18 cellular contexts compared by ENCODE assay signal in genomic region chr12:102896067-102896466, GRCh38. TPM values are rescaled to one million over a fixed set of nuclear protein-coding genes. Genes with fewer than 3 reads are reported as not detected.
DNase-seq lines count a peak whose midpoint lies in the region; ATAC-seq, FAIRE-seq and TF ChIP-seq lines count a peak whose summit lies in the region.
"Had no signal": no experiment of that assay in that cellular context is flagged by ENCODE, and none has a peak within 500 bp of the region (broad histone marks: within the 10 kb centered on the region; RNA-seq: fewer than 3 reads in every experiment).

No MANE protein-coding gene starts in this region.

- BruUV-seq in K562 (replicated peaks; lab: Mats Ljungman, UMichigan) = no TSS peak

- H3K4ac ChIP-seq in mesendoderm (ENCODE audit: low read depth, low read length) = no peak overlapping the region

- no peak overlapping the region for H2BK5ac ChIP-seq in mesendoderm (ENCODE audit: low read length)

- no peak overlapping the region for H2BK15ac ChIP-seq in mesendoderm (replicated peaks; ENCODE audit: low read depth)

- H3K9me1 ChIP-seq in K562 (ENCODE audit: control insufficient read depth, insufficient read depth, low read length) = no peaks in the 10 kb centered on the region

- no peak overlapping the region for H2BK120ac ChIP-seq in mesendoderm (ENCODE audit: low read depth, low read length)

- H3K36me3 ChIP-seq in breast epithelium (no peaks in the 10 kb centered on the region), K562 (ENCODE audit: control insufficient read depth, insufficient read depth, low read length) (no peaks in the 10 kb centered on the region), mesendoderm (ENCODE audit: control insufficient read depth, insufficient read depth, low read length) (no peaks in the 10 kb centered on the region), ovary (no peaks in the 10 kb centered on the region)

- TF ChIP-seq RAD21 in K562 (CRISPR knock-in tag; conservative IDR thresholded peaks at IDR 0.05 in 1 of 2, IDR thresholded peaks at IDR 0.05 in 1 of 2) = peak in 1 of 2 experiments; percentile 20; a peak in 1 of 4 replicates

- H3K4me2 ChIP-seq in K562 (ENCODE audit: insufficient read depth, low read length) (no peak overlapping the region), mesendoderm (ENCODE audit: low read length) (no peak overlapping the region)
- H3K4me2 ChIP-seq: A549 had no signal

- H3K79me1 ChIP-seq in mesendoderm (ENCODE audit: low read length) = no peaks in the 10 kb centered on the region

- intact Hi-C loops in breast epithelium (cut with DNase I; ENCODE audit: low total_unique reads) = no loop called here
- intact Hi-C loops in K562 (cut with micrococcal nuclease) = no loop called here
- intact Hi-C loops in ovary (cut with DNase I) = no loop called here

- peak; percentile 33 to 38 for DNase-seq in T47D (ENCODE audit: low read depth in 1 of 2, low spot score in 1 of 2)
- DNase-seq in breast epithelium (ENCODE audit: low spot score in 2 of 2) = no peak
- no peak for DNase-seq in LNCaP clone FGC (ENCODE audit: low read depth)
- DNase-seq in K562 (ENCODE audit: extremely low read depth in 1 of 4, low spot score in 3 of 4) = peak in 2 of 4 experiments; percentile 16 to 23
- peak; percentile 30 for DNase-seq in mesendoderm
- DNase-seq in ovary = no peak
- no peak for DNase-seq in SW 1271 (lab: John Stamatoyannopoulos, UW)
- DNase-seq: DMS79, GOT3, IMR-90, NCI-H1436 treated with DMSO at 0.1 percent for 48 hours, NCI-H2107, NCI-H446 treated with DMSO at 0.1 percent for 48 hours, NCI-H748 treated with DMSO at 0.1 percent for 48 hours, SIG-M5 had no signal

- no peak overlapping the region for H3K56ac ChIP-seq in mesendoderm (ENCODE audit: low read length)

- in situ Hi-C loops in T47D (cut with HindIII; ENCODE audit: low pct_unique_long_range_greater_than_20kb, low sequenced_read_pairs) = no loop called here
- in situ Hi-C loops in K562 (cut with MboI) = no loop called here

- CTCF ChIA-PET in K562 (lab: Yijun Ruan, JAX; ENCODE audit: low intra/inter-chr PET ratio) = no interaction called here

- no peak overlapping the region for H4K8ac ChIP-seq in mesendoderm (ENCODE audit: low read depth, low read length)

- H3K27me3 ChIP-seq in breast epithelium (no peaks in the 10 kb centered on the region), K562 (ENCODE audit: control insufficient read depth in 2 of 2, insufficient read depth in 2 of 2, low read length in 2 of 2) (no peaks in the 10 kb centered on the region), mesendoderm (ENCODE audit: insufficient read depth, low read length, poor library complexity) (no peaks in the 10 kb centered on the region), ovary (no peaks in the 10 kb centered on the region)

- H3K79me2 ChIP-seq in K562 (ENCODE audit: control insufficient read depth, insufficient read depth, low read length) (no peaks in the 10 kb centered on the region), mesendoderm (ENCODE audit: control insufficient read depth, insufficient read depth, low read length) (no peaks in the 10 kb centered on the region)

- no peak for TF ChIP-seq POLR2A in breast epithelium (IDR thresholded peaks at IDR 0.05)
- no peak for TF ChIP-seq POLR2A in K562 (conservative IDR thresholded peaks at IDR 0.05)
- TF ChIP-seq POLR2A in ovary (IDR thresholded peaks at IDR 0.05) = no peak

- H3K27ac ChIP-seq in breast epithelium (no peak overlapping the region), K562 (ENCODE audit: extremely low read depth, low read depth, low read length) (no peak overlapping the region), mesendoderm (ENCODE audit: low read depth, low read length) (no peak overlapping the region), ovary (no peak overlapping the region)
- H3K27ac ChIP-seq: A549 had no signal

- H3K4me1 ChIP-seq in breast epithelium (no peaks in the 10 kb centered on the region), K562 (replicated peaks in 1 of 2; ENCODE audit: control insufficient read depth in 2 of 2, insufficient read depth in 2 of 2, low read length in 2 of 2) (no peaks in the 10 kb centered on the region), mesendoderm (ENCODE audit: control insufficient read depth, low read depth, low read length) (no peaks in the 10 kb centered on the region), ovary (ENCODE audit: insufficient read depth) (no peaks in the 10 kb centered on the region)

- H3K9ac ChIP-seq in K562 (ENCODE audit: insufficient read depth in 1 of 2, low read depth in 2 of 2, low read length in 2 of 2) = no peak overlapping the region
- H3K9ac ChIP-seq in mesendoderm (ENCODE audit: low read length) = no peak overlapping the region

- H3K4me3 ChIP-seq in breast epithelium (no peak overlapping the region), LNCaP clone FGC (ENCODE audit: low read depth, low read length) (no peak overlapping the region), K562 (no peak overlapping the region), mesendoderm (ENCODE audit: low read length) (no peak overlapping the region), ovary (no peak overlapping the region)
- H3K4me3 ChIP-seq: A549 had no signal

- TF ChIP-seq CTCF in breast epithelium (IDR thresholded peaks at IDR 0.05) (no peak), LNCaP clone FGC (IDR thresholded peaks at IDR 0.05; ENCODE audit: control insufficient read depth, extremely low read depth, insufficient read depth) (peak; percentile 15; the same call in 1 of the 2 replicates), K562 (IDR thresholded peaks at IDR 0.05 in 2 of 3, conservative IDR thresholded peaks at IDR 0.05 in 1 of 3; ENCODE audit: insufficient read depth in 2 of 3, low read depth in 1 of 3, low read length in 3 of 3) (peak; percentile 42 to 62 (median 50)), ovary (IDR thresholded peaks at IDR 0.05) (no peak)

- TF ChIP-seq EP300 in K562 (IDR thresholded peaks at IDR 0.05; ENCODE audit: low read length) (no peak), ovary (IDR thresholded peaks at IDR 0.05) (no peak)

- no peaks in the 10 kb centered on the region; the same call in 1 of the 2 replicates for H4K20me1 ChIP-seq in K562 (replicated peaks; ENCODE audit: control insufficient read depth, insufficient read depth, low read length)

- no peak for FAIRE-seq in K562 (lab: Jason Lieb, UNC)
- FAIRE-seq: A549 had no signal

- no peak overlapping the region for H2AFZ ChIP-seq in K562 (ENCODE audit: low read depth, low read length)

- POLR2A ChIA-PET in K562 (lab: Yijun Ruan, JAX) = no interaction called here

- H2AK5ac ChIP-seq in mesendoderm (ENCODE audit: low read length) = no peak overlapping the region

- H3K23ac ChIP-seq in mesendoderm (ENCODE audit: low read length) = no peak overlapping the region

- H4K5ac ChIP-seq in mesendoderm (ENCODE audit: low read length) = no peak overlapping the region

- 8% methylated on average over 1 of the region's 1 CpG for WGBS in K562 (ENCODE audit: insufficient coverage, low coverage, missing lambda C conversion rate)
- no CpG with 5 or more reads among the region's 1 CpG for WGBS in mesendoderm (ENCODE audit: extremely low coverage, insufficient coverage, low lambda C conversion rate)
- WGBS in ovary, 3 donors = 66 to 81% (median 68%) methylated on average over 1 of the region's 1 CpG

- H3K18ac ChIP-seq in mesendoderm (ENCODE audit: low read length) = no peak overlapping the region

- ATAC-seq in K562 (peak; percentile 80), HG03378 (IDR thresholded peaks at IDR 0.05; ENCODE audit: unreplicated experiment) (no peak)
- ATAC-seq: A549 had no signal

- H3K9me3 ChIP-seq in breast epithelium (no peaks in the 10 kb centered on the region), K562 (replicated peaks; ENCODE audit: control insufficient read depth, insufficient read depth, low read depth, low read length) (no peaks in the 10 kb centered on the region), ovary (no peaks in the 10 kb centered on the region)
- H3K9me3 ChIP-seq: A549 had no signal

TF ChIP-seq in K562, 482 proteins besides CTCF, POLR2A, EP300 and RAD21 (continues in another document):
- TF ChIP-seq ELF4 (CRISPR knock-in tag; IDR thresholded peaks at IDR 0.05) = no peak

RNA-seq across cellular contexts. Expression of gene PAH, which starts 21.0 kb away (rescaled TPM):
- 1 to 10 TPM in 1 of 3 donors, not detected in 2; 2.8 TPM for total RNA-seq in breast epithelium
- total RNA-seq in K562 (2011; cell fraction: chromatin; rRNA removed; ENCODE audit: low replicate concordance) = not detected in 2 replicates
- total RNA-seq in K562 (2011; cell fraction: nucleolus; rRNA removed) = not detected in 2 replicates
- total RNA-seq in K562 (2011; cell fraction: nucleoplasm; rRNA removed) = not detected in 2 replicates
- not detected in 2 replicates for total RNA-seq in K562 (2014; rRNA removed)
- not detected in 2 replicates for total RNA-seq in K562 (2014; rRNA removed; fragmentation: Illumina TruSeq; extraction: Trizol)
- total RNA-seq in K562 (2015; rRNA removed; fragmentation: Illumina TruSeq; extraction: Trizol) = not detected in 2 replicates
- total RNA-seq in K562 (2021) = 0.31 and 0.75 TPM in 2 replicates
- polyA plus RNA-seq in K562 (2011; rRNA removed) = not detected in 2 replicates
- polyA plus RNA-seq in K562 (2011; cell fraction: cytosol; rRNA removed) = not detected in 2 replicates
- polyA plus RNA-seq in K562 (2011; cell fraction: nucleus; rRNA removed) = not detected in 2 replicates
- polyA plus RNA-seq in K562 (2012) = 0.08 and 0.37 TPM in 2 replicates
- not detected in 2 replicates for polyA plus RNA-seq in K562 (2014; fragmentation: Illumina TruSeq; extraction: Trizol)
- polyA plus RNA-seq in K562 (2014; fragmentation: Nextera tagmentation; extraction: Ambion mirVana) = under 1 TPM in 1 of 2 experiments, not detected in 1; 0.13 TPM
- 0.04 and 0.69 TPM in 2 replicates for polyA plus RNA-seq in K562 (2014; rRNA removed)
- polyA minus RNA-seq in K562 (2011; rRNA and poly(A)+ RNA removed) = 0.46 TPM in 1 of 2 replicates, not detected in the other
- polyA minus RNA-seq in K562 (2011; cell fraction: cytosol; rRNA and poly(A)+ RNA removed) = not detected in 2 replicates
- polyA minus RNA-seq in K562 (2011; cell fraction: nucleus; rRNA and poly(A)+ RNA removed) = not detected in 2 replicates
- 0.84 TPM for polyA plus RNA-seq in mesendoderm (2013, experiment 1 of 2)
- 1.3 TPM for polyA plus RNA-seq in mesendoderm (2013, experiment 2 of 2)
- 1 to 10 TPM in 3 of 7 donors, under 1 TPM in 2, not detected in 2; 0.23 to 2.6 (median 1.3) TPM for total RNA-seq in ovary
- not detected for polyA plus RNA-seq in ovary
- total RNA-seq: IMR-90, RPMI7951 had no signal
- polyA plus RNA-seq: A549, IMR-90 had no signal

Comparison
In these comparisons a context has a peak if more than half of its experiments do, and no peak if none do; other contexts are left out.
1. DNase-seq: peak in T47D (2 of 2) and mesendoderm (single experiment); none in breast epithelium (0 of 2), LNCaP clone FGC (single experiment), ovary (0 of 5) and SW 1271 (0 of 2).
2. CTCF ChIP-seq: peak in LNCaP clone FGC (single experiment) and K562 (3 of 3); none in breast epithelium (0 of 3) and ovary (0 of 3).